ENCODE assay signal across 9 cellular contexts in genomic region chr17:21376835-21377690, GRCh38. TPM values are rescaled to one million over a fixed set of nuclear protein-coding genes. Genes with fewer than 3 reads are reported as not detected.
DNase-seq lines count a peak whose midpoint lies in the region; ATAC-seq, FAIRE-seq and TF ChIP-seq lines count a peak whose summit lies in the region.
"Had no signal": no experiment of that assay in that cellular context is flagged by ENCODE, and none has a peak within 500 bp of the region (broad histone marks: within the 10 kb centered on the region; RNA-seq: fewer than 3 reads in every experiment).

No MANE protein-coding gene starts in this region.

- H3K27me3 ChIP-seq in bronchial epithelial cell (ENCODE audit: control insufficient read depth, insufficient read depth, low read length) (peaks cover 21% of the 10 kb centered on the region), left lung (peaks cover 20 to 65% of the 10 kb centered on the region in 2 donors), tibial artery (peaks cover 0 to 62% of the 10 kb centered on the region in 2 donors)

- peak; percentile 18 for ATAC-seq in activated CD8-positive, alpha-beta T cell treated with anti-CD3 and anti-CD28 coated beads for 36 hours
- no peak for ATAC-seq in activated CD8-positive, alpha-beta T cell treated with anti-CD3 and anti-CD28 coated beads, Interleukin-2, amount 10 ng/mL, durations not matched to agents 7 days and 5 days
- ATAC-seq in left lung: peak; percentile 30
- ATAC-seq in HG03378 (IDR thresholded peaks at IDR 0.05; ENCODE audit: unreplicated experiment): no peak

- CTCF ChIA-PET in activated CD8-positive, alpha-beta T cell treated with anti-CD3 and anti-CD28 coated beads for 36 hours (lab: Charles Lee): no interaction called here
- CTCF ChIA-PET in activated CD8-positive, alpha-beta T cell treated with anti-CD3 and anti-CD28 coated beads, Interleukin-2, amount 10 ng/mL, durations not matched to agents 7 days and 5 days (lab: Charles Lee): interaction anchor here (0.8 to 1.5 kb wide), 2 partner anchors 97 to 257 kb away, joined by 3 read pairs; no protein-coding TSS in a partner anchor

- no peak for FAIRE-seq in bronchial epithelial cell (lab: Jason Lieb, UNC)

- peaks cover 9% of the 10 kb centered on the region for H3K4me1 Mint-ChIP-seq in activated CD8-positive, alpha-beta T cell treated with anti-CD3 and anti-CD28 coated beads for 36 hours (ENCODE audit: low read depth)
- peaks cover 4% of the 10 kb centered on the region for H3K4me1 Mint-ChIP-seq in activated CD8-positive, alpha-beta T cell treated with anti-CD3 and anti-CD28 coated beads, Interleukin-2, amount 10 ng/mL, durations not matched to agents 7 days and 5 days (ENCODE audit: low read depth)

- no peak overlapping the region for H3K27ac Mint-ChIP-seq in activated CD8-positive, alpha-beta T cell treated with anti-CD3 and anti-CD28 coated beads for 36 hours
- H3K27ac Mint-ChIP-seq in activated CD8-positive, alpha-beta T cell treated with anti-CD3 and anti-CD28 coated beads, Interleukin-2, amount 10 ng/mL, durations not matched to agents 7 days and 5 days: no peak overlapping the region

- no peaks in the 10 kb centered on the region for H3K9me3 Mint-ChIP-seq in activated CD8-positive, alpha-beta T cell treated with anti-CD3 and anti-CD28 coated beads for 36 hours
- H3K9me3 Mint-ChIP-seq in activated CD8-positive, alpha-beta T cell treated with anti-CD3 and anti-CD28 coated beads, Interleukin-2, amount 10 ng/mL, durations not matched to agents 7 days and 5 days (ENCODE audit: insufficient read depth): no peaks in the 10 kb centered on the region

- H3K4me3 ChIP-seq in bronchial epithelial cell (ENCODE audit: low read depth, low read length) (no peak overlapping the region), left lung (peak overlapping the region; percentile 28 to 36), tibial artery (peak overlapping the region; percentile 42 to 60)

- H3K27ac ChIP-seq in left lung (peak overlapping the region in 1 of 2 donors; percentile 26), tibial artery (peak overlapping the region in 1 of 2 donors; percentile 3)

- no peak for TF ChIP-seq CTCF in activated CD8-positive, alpha-beta T cell treated with anti-CD3 and anti-CD28 coated beads for 36 hours (IDR thresholded peaks at IDR 0.05)
- TF ChIP-seq CTCF in bronchial epithelial cell (IDR thresholded peaks at IDR 0.05; ENCODE audit: insufficient read depth, low read length, severe bottlenecking) (no peak), left lung (IDR thresholded peaks at IDR 0.05) (no peak), tibial artery (IDR thresholded peaks at IDR 0.05) (no peak)

- H3K4me1 ChIP-seq in left lung (peaks cover 10 to 27% of the 10 kb centered on the region in 2 donors), tibial artery (peaks cover 0 to 31% (median 27%) of the 10 kb centered on the region in 4 donors)

- intact Hi-C loops in activated CD8-positive, alpha-beta T cell treated with anti-CD3 and anti-CD28 coated beads for 36 hours (cut with micrococcal nuclease): no loop called here
- intact Hi-C loops in left lung (cut with DNase I) (no loop called here), tibial artery (cut with DNase I; ENCODE audit: low total_unique reads) (no loop called here)

- no peaks in the 10 kb centered on the region for H3K36me3 Mint-ChIP-seq in activated CD8-positive, alpha-beta T cell treated with anti-CD3 and anti-CD28 coated beads for 36 hours (ENCODE audit: low read depth)
- H3K36me3 Mint-ChIP-seq in activated CD8-positive, alpha-beta T cell treated with anti-CD3 and anti-CD28 coated beads, Interleukin-2, amount 10 ng/mL, durations not matched to agents 7 days and 5 days (ENCODE audit: low read depth): no peaks in the 10 kb centered on the region

- no peaks in the 10 kb centered on the region for H3K36me3 ChIP-seq in bronchial epithelial cell (ENCODE audit: control insufficient read depth, insufficient read depth, low read length)
- no peaks in the 10 kb centered on the region for H3K36me3 ChIP-seq in left lung
- H3K36me3 ChIP-seq in tibial artery: no peaks in the 10 kb centered on the region

- H3K4me3 Mint-ChIP-seq in activated CD8-positive, alpha-beta T cell treated with anti-CD3 and anti-CD28 coated beads for 36 hours: no peak overlapping the region
- no peak overlapping the region for H3K4me3 Mint-ChIP-seq in activated CD8-positive, alpha-beta T cell treated with anti-CD3 and anti-CD28 coated beads, Interleukin-2, amount 10 ng/mL, durations not matched to agents 7 days and 5 days

- POLR2A ChIA-PET in activated CD8-positive, alpha-beta T cell treated with anti-CD3 and anti-CD28 coated beads for 36 hours (lab: Charles Lee): interaction anchor here (1.4 kb wide), 1 partner anchor 16 kb away, joined by 3 read pairs; no protein-coding TSS in a partner anchor
- POLR2A ChIA-PET in activated CD8-positive, alpha-beta T cell treated with anti-CD3 and anti-CD28 coated beads, Interleukin-2, amount 10 ng/mL, durations not matched to agents 7 days and 5 days (lab: Charles Lee): no interaction called here

- peaks cover 26% of the 10 kb centered on the region for H3K27me3 Mint-ChIP-seq in activated CD8-positive, alpha-beta T cell treated with anti-CD3 and anti-CD28 coated beads for 36 hours
- peaks cover 27% of the 10 kb centered on the region for H3K27me3 Mint-ChIP-seq in activated CD8-positive, alpha-beta T cell treated with anti-CD3 and anti-CD28 coated beads, Interleukin-2, amount 10 ng/mL, durations not matched to agents 7 days and 5 days (ENCODE audit: low read depth)

- H3K9me3 ChIP-seq in left lung (no peaks in the 10 kb centered on the region), tibial artery (no peaks in the 10 kb centered on the region)

- no peak for DNase-seq in activated CD8-positive, alpha-beta T cell treated with anti-CD3 and anti-CD28 coated beads for 36 hours
- no peak for DNase-seq in activated CD8-positive, alpha-beta T cell treated with anti-CD3 and anti-CD28 coated beads, Interleukin-2, amount 10 ng/mL, durations not matched to agents 7 days and 5 days
- peak; percentile 36 for DNase-seq in bronchial epithelial cell (ENCODE audit: low read depth)
- DNase-seq in left lung: peak in 1 of 2 donors; percentile 63
- no peak for DNase-seq in tibial artery
- no peak for DNase-seq in T-helper 2 cell
- DNase-seq in UCSD-AML1 (lab: John Stamatoyannopoulos, UW; ENCODE audit: unreplicated experiment): no peak

RNA-seq across cellular contexts. Expression of gene KCNJ12, which starts 0.9 kb away (rescaled TPM):
- total RNA-seq in activated CD8-positive, alpha-beta T cell treated with anti-CD3 and anti-CD28 coated beads for 36 hours: not detected
- total RNA-seq in activated CD8-positive, alpha-beta T cell treated with anti-CD3 and anti-CD28 coated beads, Interleukin-2, amount 10 ng/mL, durations not matched to agents 7 days and 5 days: not detected
- total RNA-seq in bronchial epithelial cell (under 0.01 and 0.13 TPM in 2 replicates), left lung (1 to 10 TPM; 3.0 to 4.0 TPM)
- total RNA-seq: T-helper 2 cell treated with Interferon-gamma antibody and Interleukin-4, amounts not matched to agents 100 ng/mL and 5 ng/mL, for 36 hours had no signal

Comparison
In these comparisons a context has a peak if more than half of its experiments do, and no peak if none do; other contexts are left out.
1. ATAC-seq: peak in activated CD8-positive, alpha-beta T cell treated with anti-CD3 and anti-CD28 coated beads for 36 hours (single experiment) and left lung (single experiment); none in activated CD8-positive, alpha-beta T cell treated with anti-CD3 and anti-CD28 coated beads, Interleukin-2, amount 10 ng/mL, durations not matched to agents 7 days and 5 days (single experiment) and HG03378 (single experiment).